Comparison of ENCODE assay signal across 13 cellular contexts in genomic region chr17:81403671-81404534, GRCh38. TPM values are rescaled to one million over a fixed set of nuclear protein-coding genes. Genes with fewer than 3 reads are reported as not detected.
DNase-seq lines count a peak whose midpoint lies in the region; ATAC-seq and TF ChIP-seq lines count a peak whose summit lies in the region.
"Had no signal": no experiment of that assay in that cellular context is flagged by ENCODE, and none has a peak within 500 bp of the region (broad histone marks: within the 10 kb centered on the region; RNA-seq: fewer than 3 reads in every experiment).

No MANE protein-coding gene starts in this region.

- H3K18ac ChIP-seq in IMR-90 (ENCODE audit: low read depth, low read length), result no peak overlapping the region

- no peak overlapping the region; the same call in 2 of the 3 replicates for H2BK15ac ChIP-seq in IMR-90 (ENCODE audit: low read depth, low read length)

- POLR2A ChIA-PET in IMR-90 (lab: Charles Lee; ENCODE audit: unreplicated experiment), result interaction anchor here (0.6 kb wide), 2 partner anchors 45 to 81 kb away, joined by 3 to 6 read pairs; no protein-coding TSS in a partner anchor

- H2BK120ac ChIP-seq in IMR-90 (ENCODE audit: low read depth, low read length), result peak overlapping the region; percentile 8

- 0 out of 2 replicates have a peak overlapping the region, but pooled peaks have one; percentile 16 for H4K5ac ChIP-seq in IMR-90 (ENCODE audit: low read depth, low read length)

- H4K8ac ChIP-seq in IMR-90 (ENCODE audit: low read depth in 2 of 2, low read length in 2 of 2), result peak overlapping the region; percentile 65 to 72; a peak in 3 of 4 replicates

- peak overlapping the region; percentile 24 for H3K4me2 ChIP-seq in IMR-90 (ENCODE audit: low read depth, low read length)

- peak overlapping the region; percentile 77 for H2AK5ac ChIP-seq in IMR-90 (ENCODE audit: low read depth, low read length)

- H3K9ac ChIP-seq in IMR-90 (ENCODE audit: low read depth, low read length) (peak overlapping the region; percentile 15), liver (ENCODE audit: low read depth in 1 of 2, low read length in 2 of 2) (no peak overlapping the region), stomach smooth muscle (ENCODE audit: low read length in 2 of 2) (peak overlapping the region; percentile 21 to 47)

- CTCF ChIA-PET in IMR-90 (lab: Yijun Ruan, JAX), result interaction anchor here (1.3 kb wide), 1 partner anchor 9 kb away, joined by 4 read pairs; no protein-coding TSS in a partner anchor

- WGBS in IMR-90 (ENCODE audit: extremely low coverage in 2 of 2, insufficient read length in 1 of 2), 2 experiments, result 49% methylated on average over 7 of the region's 39 CpGs; no CpG with 5 or more reads in 1 of the 2 experiments
- WGBS in body of pancreas, 2 donors, result 77 to 80% methylated on average over 34 to 39 of the region's 39 CpGs
- 84% methylated on average over 39 of the region's 39 CpGs for WGBS in liver

- peak overlapping the region; percentile 17 for H2AK9ac ChIP-seq in IMR-90 (replicated peaks; ENCODE audit: low read depth, low read length, poor library complexity)

- H3K4me1 ChIP-seq in IMR-90 (ENCODE audit: control insufficient read depth, insufficient read depth, low read length) (peaks cover 35% of the 10 kb centered on the region), body of pancreas (peaks cover 37% of the 10 kb centered on the region), liver (ENCODE audit: control insufficient read depth in 4 of 4, insufficient read depth in 4 of 4, low read length in 3 of 4) (peaks cover 6 to 23% (median 16%) of the 10 kb centered on the region in 4 donors), stomach smooth muscle (ENCODE audit: control insufficient read depth, insufficient read depth, low read length) (peaks cover 76% of the 10 kb centered on the region)
- H3K4me1 ChIP-seq: foreskin keratinocyte had no signal

- TF ChIP-seq RAD21 in IMR-90 (IDR thresholded peaks at IDR 0.05; ENCODE audit: low read length) (no peak), liver (IDR thresholded peaks at IDR 0.05) (no peak)

- H3K27ac ChIP-seq in IMR-90 (ENCODE audit: insufficient read depth, low read length) (peak overlapping the region; percentile 17; the same call in 1 of the 2 replicates), body of pancreas (peak overlapping the region in 3 of 4 donors; percentile 27 to 57 (median 56)), liver (ENCODE audit: low read depth in 1 of 2, low read length in 2 of 2) (peak overlapping the region; percentile 43), stomach smooth muscle (ENCODE audit: low read length) (peak overlapping the region; percentile 65)
- H3K27ac ChIP-seq: foreskin keratinocyte had no signal

- peak overlapping the region; percentile 70 for H3K14ac ChIP-seq in IMR-90 (replicated peaks; ENCODE audit: low read depth, low read length)

- peaks cover 3% of the 10 kb centered on the region; the same call in 1 of the 2 replicates for H3K9me1 ChIP-seq in IMR-90 (ENCODE audit: insufficient read depth, low read length)

- H2BK5ac ChIP-seq in IMR-90 (ENCODE audit: low read depth, low read length, poor library complexity, severe bottlenecking), result no peak overlapping the region

- no TSS peak for BruUV-seq in IMR-90 (replicated peaks; lab: Mats Ljungman, UMichigan)

- H4K91ac ChIP-seq in IMR-90 (ENCODE audit: insufficient read depth, low read depth, low read length), result 0 out of 2 replicates have a peak overlapping the region, but pooled peaks have one; percentile 0

- H4K20me1 ChIP-seq in IMR-90 (ENCODE audit: insufficient read depth, low read length), result peaks cover 10% of the 10 kb centered on the region; the same call in 1 of the 2 replicates

- in situ Hi-C loops in IMR-90 (cut with MboI; ENCODE audit: low sequenced_read_pairs), result no loop called here

- H3K36me3 ChIP-seq in IMR-90 (ENCODE audit: control insufficient read depth, insufficient read depth, low read length) (peaks cover 2% of the 10 kb centered on the region; the same call in 1 of the 2 replicates), body of pancreas (replicated peaks in 1 of 2; ENCODE audit: insufficient read depth in 1 of 2, low read depth in 2 of 2) (no peaks in the 10 kb centered on the region), liver (ENCODE audit: control insufficient read depth in 4 of 4, insufficient read depth in 3 of 4, low read depth in 1 of 4, low read length in 3 of 4) (no peaks in the 10 kb centered on the region), stomach smooth muscle (ENCODE audit: control insufficient read depth in 2 of 2, insufficient read depth in 2 of 2, low read length in 2 of 2) (no peaks in the 10 kb centered on the region)

- DNase-seq in IMR-90, result no peak
- no peak for DNase-seq in body of pancreas
- no peak for DNase-seq in GOT3 (lab: John Stamatoyannopoulos, UW)
- DNase-seq in posterior cingulate gyrus, result no peak
- DNase-seq: activated CD4-positive, CD25-positive, alpha-beta regulatory T cell; activated naive CD8-positive, alpha-beta T cell treated with anti-CD3 and anti-CD28 coated beads, Interleukin-2, amount 10 ng/mL, durations not matched to agents 7 days and 5 days; DND-41; foreskin keratinocyte; natural killer cell had no signal

- dilution Hi-C loops in IMR-90 (cut with HindIII; ENCODE audit: low sequenced_read_pairs, unreplicated experiment), result no loop called here

- H3K27me3 ChIP-seq in IMR-90 (ENCODE audit: control insufficient read depth, insufficient read depth, low read length) (no peaks in the 10 kb centered on the region), body of pancreas (no peaks in the 10 kb centered on the region), liver (ENCODE audit: control insufficient read depth in 4 of 4, insufficient read depth in 4 of 4, low read length in 3 of 4) (no peaks in the 10 kb centered on the region), stomach smooth muscle (ENCODE audit: control insufficient read depth in 1 of 2, insufficient read depth in 2 of 2, low read length in 2 of 2) (no peaks in the 10 kb centered on the region)
- H3K27me3 ChIP-seq: foreskin keratinocyte had no signal

- H3K79me1 ChIP-seq in IMR-90 (ENCODE audit: low read depth in 1 of 2, low read length in 2 of 2), result peaks cover 16 to 73% of the 10 kb centered on the region in 2 experiments; a peak in 3 of 4 replicates

- no peak overlapping the region; the same call in 1 of the 2 replicates for H2BK20ac ChIP-seq in IMR-90 (ENCODE audit: low read depth, low read length)

- intact Hi-C loops in IMR-90 (cut with micrococcal nuclease) (no loop called here), body of pancreas (cut with DNase I) (loop anchor here (10.0 kb wide), 1 partner anchor 71 kb away; no protein-coding TSS in a partner anchor), posterior cingulate gyrus (cut with DNase I) (loop anchor here (5.0 kb wide), 1 partner anchor 112 kb away; no protein-coding TSS in a partner anchor)

- H3K56ac ChIP-seq in IMR-90 (ENCODE audit: extremely low read depth, insufficient read depth, low read length), result no peak overlapping the region

- no peak for TF ChIP-seq POLR2A in IMR-90 (IDR thresholded peaks at IDR 0.05; ENCODE audit: low read depth, low read length)
- TF ChIP-seq POLR2A in body of pancreas (IDR thresholded peaks at IDR 0.05), result no peak

- TF ChIP-seq CTCF in IMR-90 (conservative IDR thresholded peaks at IDR 0.05; ENCODE audit: low read depth, low read length), result no peak
- no peak for TF ChIP-seq CTCF in body of pancreas (IDR thresholded peaks at IDR 0.05)
- no peak for TF ChIP-seq CTCF in liver (IDR thresholded peaks at IDR 0.05; ENCODE audit: low read depth, low read length, missing input control)

- no peaks in the 10 kb centered on the region for H3K9me3 ChIP-seq in IMR-90 (ENCODE audit: control insufficient read depth, insufficient read depth, low read length)
- H3K9me3 ChIP-seq in body of pancreas, result no peaks in the 10 kb centered on the region
- no peaks in the 10 kb centered on the region for H3K9me3 ChIP-seq in liver (ENCODE audit: control insufficient read depth in 4 of 4, low read length in 3 of 4)
- no peaks in the 10 kb centered on the region for H3K9me3 ChIP-seq in stomach smooth muscle (ENCODE audit: control insufficient read depth in 2 of 2, low read length in 2 of 2)

- peak overlapping the region; percentile 84; the same call in 1 of the 2 replicates for H3K4ac ChIP-seq in IMR-90 (ENCODE audit: low read depth, low read length)

- H3K23ac ChIP-seq in IMR-90 (ENCODE audit: low read depth, low read length), result peak overlapping the region; percentile 94; the same call in 1 of the 2 replicates

- ATAC-seq in IMR-90 (ENCODE audit: low read depth) (no peak), body of pancreas (no peak), HG03159 (IDR thresholded peaks at IDR 0.05; ENCODE audit: unreplicated experiment) (no peak), GM18858 (IDR thresholded peaks at IDR 0.05; ENCODE audit: unreplicated experiment) (no peak)
- ATAC-seq: foreskin keratinocyte, natural killer cell had no signal

- H2AFZ ChIP-seq in IMR-90 (replicated peaks; ENCODE audit: low read length, poor library complexity), result peak overlapping the region; percentile 71

- H3K4me3 ChIP-seq in IMR-90 (ENCODE audit: insufficient read depth, low read depth, low read length) (no peak overlapping the region; the same call in 1 of the 2 replicates), body of pancreas (no peak overlapping the region), liver (ENCODE audit: low read depth in 1 of 3, low read length in 3 of 3) (no peak overlapping the region), stomach smooth muscle (ENCODE audit: low read length in 2 of 2) (peak overlapping the region; percentile 12 to 68)

TF ChIP-seq in IMR-90, 13 proteins besides CTCF, POLR2A, EP300 and RAD21 (continues in another document):
- no peak for TF ChIP-seq CHD1 (IDR thresholded peaks at IDR 0.05; ENCODE audit: low read depth, low read length)

TF ChIP-seq in liver, 16 proteins besides CTCF, POLR2A, EP300 and RAD21:
- TF ChIP-seq EGR1 (IDR thresholded peaks at IDR 0.05; ENCODE audit: low read depth in 2 of 2), result no peak
- TF ChIP-seq MAX (IDR thresholded peaks at IDR 0.05), result no peak
- TF ChIP-seq RXRA (IDR thresholded peaks at IDR 0.05), result peak; percentile 14 to 23
- no peak for TF ChIP-seq FOXA2 (IDR thresholded peaks at IDR 0.05)
TF ChIP-seq in liver: peak in this region for 1.

RNA-seq across cellular contexts. Expression of gene BAHCC1, which starts 8.6 kb away (rescaled TPM):
- 0.36 and 0.83 TPM in 2 replicates for total RNA-seq in IMR-90 (2012; rRNA removed)
- polyA plus RNA-seq in IMR-90 (2012; rRNA removed), result 7.8 and 8.1 TPM in 2 replicates
- 4.4 and 5.5 TPM in 2 replicates for polyA plus RNA-seq in IMR-90 (2012; cell fraction: cytosol; rRNA removed)
- 24.1 and 56.3 TPM in 2 replicates for polyA plus RNA-seq in IMR-90 (2012; cell fraction: nucleus; rRNA removed; ENCODE audit: low replicate concordance)
- total RNA-seq in body of pancreas, result 10 to 100 TPM in 1 of 2 donors, 1 to 10 TPM in 1; 5.7 to 14.8 TPM
- 1 to 10 TPM; 3.2 to 3.9 TPM for total RNA-seq in liver
- polyA plus RNA-seq in liver, result 1 to 10 TPM in 1 of 2 donors, under 1 TPM in 1; 0.76 to 1.9 TPM

Comparison
In these comparisons a context has a peak if more than half of its experiments do, and no peak if none do; other contexts are left out.
1. H3K4me3 ChIP-seq: peak in stomach smooth muscle (2 of 2); none in IMR-90 (single experiment), body of pancreas (0 of 2) and liver (0 of 3).
2. H3K9ac ChIP-seq: peak in IMR-90 (single experiment) and stomach smooth muscle (2 of 2); none in liver (0 of 2).
3. Peak in every context shown above with its lines, with median percentiles within 50 percentile points of each other: H3K27ac ChIP-seq.